ENCODE assay signal across 12 cellular contexts in the genomic region with DNA sequence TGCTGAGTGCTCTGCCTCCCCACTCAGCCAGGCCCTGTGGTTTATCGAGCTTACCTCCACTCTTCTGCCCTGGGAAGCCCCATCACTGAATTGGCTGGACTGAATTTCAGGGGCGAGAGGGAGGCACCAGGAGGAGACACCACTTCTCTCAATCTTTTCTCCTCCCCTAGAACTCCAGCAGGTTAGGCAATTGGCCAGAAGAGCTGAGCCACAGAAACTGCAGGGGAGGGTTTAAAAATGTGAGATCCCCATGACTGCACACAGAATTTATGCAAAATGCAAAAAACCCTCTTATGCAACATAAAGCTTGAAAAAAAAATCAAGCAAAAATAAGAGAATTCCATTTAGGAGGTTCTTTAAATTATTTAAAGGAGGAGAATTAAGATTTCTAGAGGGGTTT. TPM values are rescaled to one million over a fixed set of nuclear protein-coding genes. Genes with fewer than 3 reads are reported as not detected.
A peak's percentile ranks its signal among the peaks of the same experiment; 100 is the strongest.
DNase-seq lines count a peak whose midpoint lies in the region; ATAC-seq and TF ChIP-seq lines count a peak whose summit lies in the region.
"Had no signal": no experiment of that assay in that cellular context is flagged by ENCODE, and none has a peak within 500 bp of the region (broad histone marks: within the 10 kb centered on the region; RNA-seq: fewer than 3 reads in every experiment).

No MANE protein-coding gene starts in this region.

- H3K4me1 ChIP-seq in CD8-positive, alpha-beta memory T cell (ENCODE audit: insufficient read depth, low read length), result no peaks in the 10 kb centered on the region

- ATAC-seq in memory B cell (ENCODE audit: low read depth), result no peak

- DNase-seq in GM10248 (ENCODE audit: extremely low spot score), result peak; percentile 15
- DNase-seq in HFFc6, result peak; percentile 60
- no peak for DNase-seq in memory B cell (ENCODE audit: low spot score in 2 of 2)
- DNase-seq in nephron progenitor cell, result no peak
- no peak for DNase-seq in CD8-positive, alpha-beta memory T cell
- no peak for DNase-seq in RPMI8226
- no peak for DNase-seq in NCI-H1930 (lab: John Stamatoyannopoulos, UW)
- DNase-seq: activated naive CD8-positive, alpha-beta T cell treated with anti-CD3 and anti-CD28 coated beads for 36 hours; CD4-positive, alpha-beta memory T cell; NCI-H1436 had no signal

- H3K27me3 Mint-ChIP-seq in HFFc6 (ENCODE audit: insufficient read depth) (no peaks in the 10 kb centered on the region), memory B cell (no peaks in the 10 kb centered on the region), nephron progenitor cell (ENCODE audit: low read depth, poor library complexity) (no peaks in the 10 kb centered on the region)
- H3K27me3 Mint-ChIP-seq in CD8-positive, alpha-beta memory T cell, result peaks cover 0 to 1% of the 10 kb centered on the region in 2 donors
- H3K27me3 Mint-ChIP-seq: activated naive CD8-positive, alpha-beta T cell treated with anti-CD3 and anti-CD28 coated beads for 36 hours; CD4-positive, alpha-beta memory T cell had no signal

- peaks cover 65% of the 10 kb centered on the region for H3K36me3 ChIP-seq in CD8-positive, alpha-beta memory T cell (ENCODE audit: insufficient read depth, low read length)

- POLR2A ChIA-PET in GM10248 (lab: Yijun Ruan, JAX), result no interaction called here
- POLR2A ChIA-PET in CD8-positive, alpha-beta memory T cell (lab: Charles Lee), result no interaction called here

- no peaks in the 10 kb centered on the region for H3K9me3 Mint-ChIP-seq in HFFc6
- H3K9me3 Mint-ChIP-seq in memory B cell, result no peaks in the 10 kb centered on the region
- H3K9me3 Mint-ChIP-seq in nephron progenitor cell, result no peaks in the 10 kb centered on the region
- H3K9me3 Mint-ChIP-seq in CD8-positive, alpha-beta memory T cell, result no peaks in the 10 kb centered on the region
- H3K9me3 Mint-ChIP-seq: activated naive CD8-positive, alpha-beta T cell treated with anti-CD3 and anti-CD28 coated beads for 36 hours; CD4-positive, alpha-beta memory T cell; T-helper 1 cell treated with Interleukin-12 subunit alpha and Interleukin-12 subunit beta and Interleukin-4 antibody, amounts not matched to agents 30 μg/mL and 1 μg/mL, for 36 hours had no signal

- TF ChIP-seq CTCF in GM10248 (IDR thresholded peaks at IDR 0.05; ENCODE audit: control extremely low read depth, extremely low read depth, low read depth, missing control alignments) (no peak), HFFc6 (IDR thresholded peaks at IDR 0.05) (no peak), nephron progenitor cell (IDR thresholded peaks at IDR 0.05) (no peak)

- H3K27ac ChIP-seq in angular gyrus (ENCODE audit: low read depth, low read length), result peak overlapping the region; percentile 37
- H3K27ac ChIP-seq in CD8-positive, alpha-beta memory T cell (ENCODE audit: low read depth, low read length), result no peak overlapping the region

- H3K27ac Mint-ChIP-seq in HFFc6 (peak overlapping the region; percentile 89), memory B cell (peak overlapping the region; percentile 62), nephron progenitor cell (no peak overlapping the region)
- peak overlapping the region in 3 of 8 donors; percentile 8 to 63 (median 28) for H3K27ac Mint-ChIP-seq in CD8-positive, alpha-beta memory T cell
- H3K27ac Mint-ChIP-seq: activated naive CD8-positive, alpha-beta T cell treated with anti-CD3 and anti-CD28 coated beads for 36 hours; T-helper 1 cell treated with Interleukin-12 subunit alpha and Interleukin-12 subunit beta and Interleukin-4 antibody, amounts not matched to agents 30 μg/mL and 1 μg/mL, for 36 hours had no signal

- H3K4me3 Mint-ChIP-seq in HFFc6 (peak overlapping the region; percentile 62; the same call in 1 of the 2 replicates), memory B cell (no peak overlapping the region), nephron progenitor cell (no peak overlapping the region)
- no peak overlapping the region for H3K4me3 Mint-ChIP-seq in CD8-positive, alpha-beta memory T cell
- H3K4me3 Mint-ChIP-seq: activated naive CD8-positive, alpha-beta T cell treated with anti-CD3 and anti-CD28 coated beads for 36 hours; CD4-positive, alpha-beta memory T cell; T-helper 1 cell treated with Interleukin-12 subunit alpha and Interleukin-12 subunit beta and Interleukin-4 antibody, amounts not matched to agents 30 μg/mL and 1 μg/mL, for 36 hours had no signal

- no peaks in the 10 kb centered on the region for H3K9me3 ChIP-seq in CD8-positive, alpha-beta memory T cell (ENCODE audit: low read length)

- H3K27me3 ChIP-seq in CD8-positive, alpha-beta memory T cell (ENCODE audit: insufficient read depth, low read length, poor library complexity, severe bottlenecking), result no peaks in the 10 kb centered on the region

- H3K4me1 Mint-ChIP-seq in HFFc6 (ENCODE audit: low read depth), result peaks cover 49% of the 10 kb centered on the region
- H3K4me1 Mint-ChIP-seq in memory B cell, result peaks cover 3% of the 10 kb centered on the region
- H3K4me1 Mint-ChIP-seq in nephron progenitor cell, result no peaks in the 10 kb centered on the region
- H3K4me1 Mint-ChIP-seq in CD8-positive, alpha-beta memory T cell, result peaks cover 7 to 32% (median 12%) of the 10 kb centered on the region in 3 donors

- CTCF ChIA-PET in GM10248 (lab: Yijun Ruan, JAX), result interaction anchor here (1.7 to 1.8 kb wide), 3 partner anchors 10 to 30 kb away, joined by 3 to 5 read pairs (median 5); no protein-coding TSS in a partner anchor
- CTCF ChIA-PET in CD8-positive, alpha-beta memory T cell (lab: Charles Lee), result no interaction called here

- no peak overlapping the region for H3K4me3 ChIP-seq in CD8-positive, alpha-beta memory T cell (ENCODE audit: low read length)

- H3K36me3 Mint-ChIP-seq in HFFc6 (ENCODE audit: low read depth) (peaks cover 48% of the 10 kb centered on the region), memory B cell (peaks cover 16% of the 10 kb centered on the region), nephron progenitor cell (ENCODE audit: low read depth) (peaks cover 46% of the 10 kb centered on the region)
- peaks cover 11 to 89% (median 26%) of the 10 kb centered on the region in 3 donors for H3K36me3 Mint-ChIP-seq in CD8-positive, alpha-beta memory T cell

RNA-seq across cellular contexts. Expression of gene TUT7, which starts 29.9 kb away (rescaled TPM):
- total RNA-seq in HFFc6 (2021; fragmentation: NEBNext Ultra II Directional; extraction: Animal tissue kit (Norgen Biotek cat#: 25700)), result 10 to 100 TPM; 17.8 to 23.9 (median 19.2) TPM
- total RNA-seq in CD8-positive, alpha-beta memory T cell, result 10 to 100 TPM; 34.2 to 36.0 TPM
- polyA plus RNA-seq in CD8-positive, alpha-beta memory T cell, result 26.1 TPM

RNA-seq across cellular contexts. Expression of gene ISCA1, which starts 42.0 kb away (rescaled TPM):
- total RNA-seq in HFFc6 (2021; fragmentation: NEBNext Ultra II Directional; extraction: Animal tissue kit (Norgen Biotek cat#: 25700)), result 10 to 100 TPM; 20.2 to 29.5 (median 25.7) TPM
- total RNA-seq in CD8-positive, alpha-beta memory T cell, result 10 to 100 TPM; 33.4 to 35.6 TPM
- 55.1 TPM for polyA plus RNA-seq in CD8-positive, alpha-beta memory T cell

Comparison
In these comparisons a context has a peak if more than half of its experiments do, and no peak if none do; other contexts are left out.
1. DNase-seq: peak in GM10248 (single experiment) and HFFc6 (single experiment); none in memory B cell (0 of 2), nephron progenitor cell (single experiment), CD8-positive, alpha-beta memory T cell (0 of 5), RPMI8226 (single experiment) and NCI-H1930 (0 of 2).